In the genomic region with DNA sequence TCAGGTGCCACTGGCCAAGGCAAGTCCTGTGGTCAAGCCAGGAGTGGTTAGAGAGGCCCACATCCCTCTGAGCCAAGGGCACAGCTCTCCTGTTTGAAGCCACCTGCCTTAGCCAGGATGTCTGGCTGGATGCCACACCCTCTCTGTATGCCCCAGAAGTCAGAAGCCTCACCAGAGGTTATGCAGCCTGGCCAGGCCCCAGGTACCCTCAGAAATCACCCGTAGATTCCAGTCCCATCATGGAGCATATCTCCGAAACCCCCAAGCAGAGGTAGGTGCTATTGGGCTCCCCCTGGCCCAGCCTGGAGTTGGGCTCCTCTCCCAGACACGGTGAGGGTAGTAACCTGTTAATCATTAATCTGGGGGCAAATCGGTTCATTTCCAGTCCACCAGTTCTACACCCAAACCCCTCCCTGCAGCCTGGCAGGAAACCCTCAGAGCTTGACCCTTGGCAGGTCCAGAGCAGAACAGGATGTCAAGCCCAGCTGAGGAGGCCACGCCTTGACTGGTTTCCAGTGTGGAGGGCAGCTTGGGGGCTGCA, we compare ENCODE assay signal across 1 cellular context.
TF ChIP-seq lines count a peak whose summit lies in the region.

No MANE protein-coding gene starts in this region.

TF ChIP-seq in HepG2, 621 proteins besides CTCF, POLR2A, EP300 and RAD21 (continued from another document):
- no peak for TF ChIP-seq HNRNPLL (IDR thresholded peaks at IDR 0.05; ENCODE audit: low read depth, low read length, poor library complexity, severe bottlenecking)
- no peak for TF ChIP-seq ZNF549 (CRISPR knock-in tag; IDR thresholded peaks at IDR 0.05)
- TF ChIP-seq SOX13 (IDR thresholded peaks at IDR 0.05): no peak
- no peak for TF ChIP-seq SOX13 (CRISPR knock-in tag; conservative IDR thresholded peaks at IDR 0.05 in 1 of 2, IDR thresholded peaks at IDR 0.05 in 1 of 2)
- TF ChIP-seq SAP130 (CRISPR knock-in tag; IDR thresholded peaks at IDR 0.05; ENCODE audit: low read depth): peak; percentile 55
- peak; percentile 24; the same call in 1 of the 2 replicates for TF ChIP-seq ZNF580 (CRISPR knock-in tag; IDR thresholded peaks at IDR 0.05; ENCODE audit: borderline replicate concordance, low read depth)
- no peak for TF ChIP-seq CENPX (CRISPR knock-in tag; IDR thresholded peaks at IDR 0.05)
- no peak for TF ChIP-seq ZNF766 (CRISPR knock-in tag; IDR thresholded peaks at IDR 0.05; ENCODE audit: borderline replicate concordance)
- no peak for TF ChIP-seq ZSCAN22 (CRISPR knock-in tag; IDR thresholded peaks at IDR 0.05)
- TF ChIP-seq, protein P1, sequence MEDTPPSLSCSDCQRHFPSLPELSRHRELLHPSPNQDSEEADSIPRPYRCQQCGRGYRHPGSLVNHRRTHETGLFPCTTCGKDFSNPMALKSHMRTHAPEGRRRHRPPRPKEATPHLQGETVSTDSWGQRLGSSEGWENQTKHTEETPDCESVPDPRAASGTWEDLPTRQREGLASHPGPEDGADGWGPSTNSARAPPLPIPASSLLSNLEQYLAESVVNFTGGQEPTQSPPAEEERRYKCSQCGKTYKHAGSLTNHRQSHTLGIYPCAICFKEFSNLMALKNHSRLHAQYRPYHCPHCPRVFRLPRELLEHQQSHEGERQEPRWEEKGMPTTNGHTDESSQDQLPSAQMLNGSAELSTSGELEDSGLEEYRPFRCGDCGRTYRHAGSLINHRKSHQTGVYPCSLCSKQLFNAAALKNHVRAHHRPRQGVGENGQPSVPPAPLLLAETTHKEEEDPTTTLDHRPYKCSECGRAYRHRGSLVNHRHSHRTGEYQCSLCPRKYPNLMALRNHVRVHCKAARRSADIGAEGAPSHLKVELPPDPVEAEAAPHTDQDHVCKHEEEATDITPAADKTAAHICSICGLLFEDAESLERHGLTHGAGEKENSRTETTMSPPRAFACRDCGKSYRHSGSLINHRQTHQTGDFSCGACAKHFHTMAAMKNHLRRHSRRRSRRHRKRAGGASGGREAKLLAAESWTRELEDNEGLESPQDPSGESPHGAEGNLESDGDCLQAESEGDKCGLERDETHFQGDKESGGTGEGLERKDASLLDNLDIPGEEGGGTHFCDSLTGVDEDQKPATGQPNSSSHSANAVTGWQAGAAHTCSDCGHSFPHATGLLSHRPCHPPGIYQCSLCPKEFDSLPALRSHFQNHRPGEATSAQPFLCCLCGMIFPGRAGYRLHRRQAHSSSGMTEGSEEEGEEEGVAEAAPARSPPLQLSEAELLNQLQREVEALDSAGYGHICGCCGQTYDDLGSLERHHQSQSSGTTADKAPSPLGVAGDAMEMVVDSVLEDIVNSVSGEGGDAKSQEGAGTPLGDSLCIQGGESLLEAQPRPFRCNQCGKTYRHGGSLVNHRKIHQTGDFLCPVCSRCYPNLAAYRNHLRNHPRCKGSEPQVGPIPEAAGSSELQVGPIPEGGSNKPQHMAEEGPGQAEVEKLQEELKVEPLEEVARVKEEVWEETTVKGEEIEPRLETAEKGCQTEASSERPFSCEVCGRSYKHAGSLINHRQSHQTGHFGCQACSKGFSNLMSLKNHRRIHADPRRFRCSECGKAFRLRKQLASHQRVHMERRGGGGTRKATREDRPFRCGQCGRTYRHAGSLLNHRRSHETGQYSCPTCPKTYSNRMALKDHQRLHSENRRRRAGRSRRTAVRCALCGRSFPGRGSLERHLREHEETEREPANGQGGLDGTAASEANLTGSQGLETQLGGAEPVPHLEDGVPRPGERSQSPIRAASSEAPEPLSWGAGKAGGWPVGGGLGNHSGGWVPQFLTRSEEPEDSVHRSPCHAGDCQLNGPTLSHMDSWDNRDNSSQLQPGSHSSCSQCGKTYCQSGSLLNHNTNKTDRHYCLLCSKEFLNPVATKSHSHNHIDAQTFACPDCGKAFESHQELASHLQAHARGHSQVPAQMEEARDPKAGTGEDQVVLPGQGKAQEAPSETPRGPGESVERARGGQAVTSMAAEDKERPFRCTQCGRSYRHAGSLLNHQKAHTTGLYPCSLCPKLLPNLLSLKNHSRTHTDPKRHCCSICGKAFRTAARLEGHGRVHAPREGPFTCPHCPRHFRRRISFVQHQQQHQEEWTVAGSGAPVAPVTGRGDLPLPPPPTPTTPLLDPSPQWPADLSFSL (CRISPR knock-in tag; IDR thresholded peaks at IDR 0.05): no peak
- TF ChIP-seq ZFP90 (CRISPR knock-in tag; IDR thresholded peaks at IDR 0.05; ENCODE audit: borderline replicate concordance): 0 out of 2 replicates have a peak, but pooled peaks have one; percentile 57
- 0 out of 2 replicates have a peak, but pooled peaks have one; percentile 18 for TF ChIP-seq HOXA3 (CRISPR knock-in tag; IDR thresholded peaks at IDR 0.05)
- 0 out of 2 replicates have a peak, but pooled peaks have one; percentile 51 for TF ChIP-seq ZNF292 (CRISPR knock-in tag; IDR thresholded peaks at IDR 0.05; ENCODE audit: borderline replicate concordance, low read depth)
- TF ChIP-seq HNRNPUL1 (IDR thresholded peaks at IDR 0.05; ENCODE audit: low read depth, low read length): peak; percentile 53; the same call in 1 of the 2 replicates
- no peak for TF ChIP-seq SP1 (IDR thresholded peaks at IDR 0.05)
- no peak for TF ChIP-seq SP1 (CRISPR knock-in tag; IDR thresholded peaks at IDR 0.05)
- TF ChIP-seq ZNF607 (CRISPR knock-in tag; IDR thresholded peaks at IDR 0.05; ENCODE audit: borderline replicate concordance): no peak
- TF ChIP-seq PTBP1 (IDR thresholded peaks at IDR 0.05; ENCODE audit: low read depth, low read length, poor library complexity, severe bottlenecking): no peak
- TF ChIP-seq, protein P2, sequence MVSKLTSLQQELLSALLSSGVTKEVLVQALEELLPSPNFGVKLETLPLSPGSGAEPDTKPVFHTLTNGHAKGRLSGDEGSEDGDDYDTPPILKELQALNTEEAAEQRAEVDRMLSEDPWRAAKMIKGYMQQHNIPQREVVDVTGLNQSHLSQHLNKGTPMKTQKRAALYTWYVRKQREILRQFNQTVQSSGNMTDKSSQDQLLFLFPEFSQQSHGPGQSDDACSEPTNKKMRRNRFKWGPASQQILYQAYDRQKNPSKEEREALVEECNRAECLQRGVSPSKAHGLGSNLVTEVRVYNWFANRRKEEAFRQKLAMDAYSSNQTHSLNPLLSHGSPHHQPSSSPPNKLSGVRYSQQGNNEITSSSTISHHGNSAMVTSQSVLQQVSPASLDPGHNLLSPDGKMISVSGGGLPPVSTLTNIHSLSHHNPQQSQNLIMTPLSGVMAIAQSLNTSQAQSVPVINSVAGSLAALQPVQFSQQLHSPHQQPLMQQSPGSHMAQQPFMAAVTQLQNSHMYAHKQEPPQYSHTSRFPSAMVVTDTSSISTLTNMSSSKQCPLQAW (CRISPR knock-in tag; IDR thresholded peaks at IDR 0.05): peak; percentile 95
- no peak for TF ChIP-seq IRX3 (CRISPR knock-in tag; IDR thresholded peaks at IDR 0.05; ENCODE audit: borderline replicate concordance, low read depth)
- TF ChIP-seq, protein P3, sequence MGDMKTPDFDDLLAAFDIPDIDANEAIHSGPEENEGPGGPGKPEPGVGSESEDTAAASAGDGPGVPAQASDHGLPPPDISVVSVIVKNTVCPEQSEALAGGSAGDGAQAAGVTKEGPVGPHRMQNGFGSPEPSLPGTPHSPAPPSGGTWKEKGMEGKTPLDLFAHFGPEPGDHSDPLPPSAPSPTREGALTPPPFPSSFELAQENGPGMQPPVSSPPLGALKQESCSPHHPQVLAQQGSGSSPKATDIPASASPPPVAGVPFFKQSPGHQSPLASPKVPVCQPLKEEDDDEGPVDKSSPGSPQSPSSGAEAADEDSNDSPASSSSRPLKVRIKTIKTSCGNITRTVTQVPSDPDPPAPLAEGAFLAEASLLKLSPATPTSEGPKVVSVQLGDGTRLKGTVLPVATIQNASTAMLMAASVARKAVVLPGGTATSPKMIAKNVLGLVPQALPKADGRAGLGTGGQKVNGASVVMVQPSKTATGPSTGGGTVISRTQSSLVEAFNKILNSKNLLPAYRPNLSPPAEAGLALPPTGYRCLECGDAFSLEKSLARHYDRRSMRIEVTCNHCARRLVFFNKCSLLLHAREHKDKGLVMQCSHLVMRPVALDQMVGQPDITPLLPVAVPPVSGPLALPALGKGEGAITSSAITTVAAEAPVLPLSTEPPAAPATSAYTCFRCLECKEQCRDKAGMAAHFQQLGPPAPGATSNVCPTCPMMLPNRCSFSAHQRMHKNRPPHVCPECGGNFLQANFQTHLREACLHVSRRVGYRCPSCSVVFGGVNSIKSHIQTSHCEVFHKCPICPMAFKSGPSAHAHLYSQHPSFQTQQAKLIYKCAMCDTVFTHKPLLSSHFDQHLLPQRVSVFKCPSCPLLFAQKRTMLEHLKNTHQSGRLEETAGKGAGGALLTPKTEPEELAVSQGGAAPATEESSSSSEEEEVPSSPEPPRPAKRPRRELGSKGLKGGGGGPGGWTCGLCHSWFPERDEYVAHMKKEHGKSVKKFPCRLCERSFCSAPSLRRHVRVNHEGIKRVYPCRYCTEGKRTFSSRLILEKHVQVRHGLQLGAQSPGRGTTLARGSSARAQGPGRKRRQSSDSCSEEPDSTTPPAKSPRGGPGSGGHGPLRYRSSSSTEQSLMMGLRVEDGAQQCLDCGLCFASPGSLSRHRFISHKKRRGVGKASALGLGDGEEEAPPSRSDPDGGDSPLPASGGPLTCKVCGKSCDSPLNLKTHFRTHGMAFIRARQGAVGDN (CRISPR knock-in tag; IDR thresholded peaks at IDR 0.05): peak; percentile 56
- TF ChIP-seq RFX5 (IDR thresholded peaks at IDR 0.05; ENCODE audit: low read depth, low read length): no peak
- TF ChIP-seq NBN (conservative IDR thresholded peaks at IDR 0.05): no peak
- TF ChIP-seq, protein P4, sequence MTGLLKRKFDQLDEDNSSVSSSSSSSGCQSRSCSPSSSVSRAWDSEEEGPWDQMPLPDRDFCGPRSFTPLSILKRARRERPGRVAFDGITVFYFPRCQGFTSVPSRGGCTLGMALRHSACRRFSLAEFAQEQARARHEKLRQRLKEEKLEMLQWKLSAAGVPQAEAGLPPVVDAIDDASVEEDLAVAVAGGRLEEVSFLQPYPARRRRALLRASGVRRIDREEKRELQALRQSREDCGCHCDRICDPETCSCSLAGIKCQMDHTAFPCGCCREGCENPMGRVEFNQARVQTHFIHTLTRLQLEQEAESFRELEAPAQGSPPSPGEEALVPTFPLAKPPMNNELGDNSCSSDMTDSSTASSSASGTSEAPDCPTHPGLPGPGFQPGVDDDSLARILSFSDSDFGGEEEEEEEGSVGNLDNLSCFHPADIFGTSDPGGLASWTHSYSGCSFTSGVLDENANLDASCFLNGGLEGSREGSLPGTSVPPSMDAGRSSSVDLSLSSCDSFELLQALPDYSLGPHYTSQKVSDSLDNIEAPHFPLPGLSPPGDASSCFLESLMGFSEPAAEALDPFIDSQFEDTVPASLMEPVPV (CRISPR knock-in tag; IDR thresholded peaks at IDR 0.05): no peak
